In genomic region chr12:110046451-110047187, GRCh38 we compare ENCODE assay signal across 10 cellular contexts. TPM values are rescaled to one million over a fixed set of nuclear protein-coding genes. Genes with fewer than 3 reads are reported as not detected.
DNase-seq lines count a peak whose midpoint lies in the region; ATAC-seq, FAIRE-seq and TF ChIP-seq lines count a peak whose summit lies in the region.
"Had no signal": no experiment of that assay in that cellular context is flagged by ENCODE, and none has a peak within 500 bp of the region (broad histone marks: within the 10 kb centered on the region; RNA-seq: fewer than 3 reads in every experiment).

No MANE protein-coding gene starts in this region.

- H3K36me3 ChIP-seq in CD8-positive, alpha-beta memory T cell (ENCODE audit: insufficient read depth, low read length): no peaks in the 10 kb centered on the region
- H3K36me3 ChIP-seq in Loucy (ENCODE audit: insufficient read depth, low read length): no peaks in the 10 kb centered on the region
- H3K36me3 ChIP-seq in GM12878 (ENCODE audit: control insufficient read depth in 2 of 2, insufficient read depth in 2 of 2, low read length in 1 of 2): peaks cover 0 to 10% of the 10 kb centered on the region in 2 experiments; a peak in 2 of 4 replicates
- peaks cover 4 to 10% (median 6%) of the 10 kb centered on the region in 3 experiments for H3K36me3 ChIP-seq in naive thymus-derived CD4-positive, alpha-beta T cell (ENCODE audit: control insufficient read depth in 2 of 3, insufficient read depth in 3 of 3, low read length in 3 of 3)

- in situ Hi-C loops in GM12878 (cut with MboI): no loop called here

- POLR2A ChIA-PET in CD8-positive, alpha-beta memory T cell (lab: Charles Lee): interaction anchor here (0.6 kb wide), 1 partner anchor 46 kb away, joined by 3 read pairs; no protein-coding TSS in a partner anchor
- POLR2A ChIA-PET in GM12878 (lab: Charles Lee): interaction anchor here (1.0 to 1.5 kb wide), 3 partner anchors 33 to 43 kb away, joined by 3 to 4 read pairs (median 3); no protein-coding TSS in a partner anchor
- POLR2A ChIA-PET in naive thymus-derived CD4-positive, alpha-beta T cell (lab: Charles Lee): interaction anchor here (1.0 kb wide), 1 partner anchor 47 kb away, joined by 3 read pairs; the partner anchor contains the start of gene ANKRD13A

- peaks cover 24% of the 10 kb centered on the region for H3K4me1 ChIP-seq in CD8-positive, alpha-beta memory T cell (ENCODE audit: insufficient read depth, low read length)
- H3K4me1 ChIP-seq in Loucy (ENCODE audit: insufficient read depth, low read length, poor library complexity, severe bottlenecking) (peaks cover 35% of the 10 kb centered on the region), GM12878 (ENCODE audit: control insufficient read depth, insufficient read depth, low read length) (peaks cover 29% of the 10 kb centered on the region)
- peaks cover 19 to 25% of the 10 kb centered on the region in 2 donors for H3K4me1 ChIP-seq in naive thymus-derived CD4-positive, alpha-beta T cell (ENCODE audit: control insufficient read depth in 2 of 2, insufficient read depth in 2 of 2, low read length in 2 of 2)

- H3K9me3 ChIP-seq in CD8-positive, alpha-beta memory T cell (ENCODE audit: low read length): no peaks in the 10 kb centered on the region
- no peaks in the 10 kb centered on the region for H3K9me3 ChIP-seq in Loucy (ENCODE audit: insufficient read depth, low read depth, low read length)
- no peaks in the 10 kb centered on the region for H3K9me3 ChIP-seq in GM12878 (replicated peaks; ENCODE audit: control insufficient read depth, insufficient read depth, low read length)
- H3K9me3 ChIP-seq in naive thymus-derived CD4-positive, alpha-beta T cell (ENCODE audit: control insufficient read depth in 2 of 3, low read length in 3 of 3): no peaks in the 10 kb centered on the region

- no peaks in the 10 kb centered on the region for H3F3A ChIP-seq in Loucy (ENCODE audit: low read depth)

- CTCF ChIA-PET in CD8-positive, alpha-beta memory T cell (lab: Charles Lee): interaction anchor here (1.0 kb wide), 1 partner anchor 52 kb away, joined by 3 read pairs; no protein-coding TSS in a partner anchor
- CTCF ChIA-PET in GM12878 (lab: Yijun Ruan, JAX): interaction anchor here (0.9 to 1.1 kb wide), 3 partner anchors 47 to 385 kb away, joined by 3 to 4 read pairs (median 3); no protein-coding TSS in a partner anchor
- CTCF ChIA-PET in naive thymus-derived CD4-positive, alpha-beta T cell (lab: Charles Lee): no interaction called here

- H3K27ac ChIP-seq in CD8-positive, alpha-beta memory T cell (ENCODE audit: low read depth, low read length): no peak overlapping the region
- 0 out of 2 replicates have a peak overlapping the region, but pooled peaks have one; percentile 15 for H3K27ac ChIP-seq in GM12878 (ENCODE audit: control insufficient read depth, insufficient read depth)
- peak overlapping the region; percentile 35 for H3K27ac ChIP-seq in naive thymus-derived CD4-positive, alpha-beta T cell (ENCODE audit: low read depth, low read length)

- H2AFZ ChIP-seq in Loucy (ENCODE audit: low read length): no peak overlapping the region
- H2AFZ ChIP-seq in GM12878 (ENCODE audit: control insufficient read depth, low read depth, low read length): no peak overlapping the region

- H3K36me3 Mint-ChIP-seq in CD8-positive, alpha-beta memory T cell: peaks cover 4 to 24% (median 7%) of the 10 kb centered on the region in 3 donors
- peaks cover 0 to 13% (median 8%) of the 10 kb centered on the region in 5 donors for H3K36me3 Mint-ChIP-seq in naive thymus-derived CD4-positive, alpha-beta T cell

- no peaks in the 10 kb centered on the region for H4K20me1 ChIP-seq in Loucy (ENCODE audit: insufficient read depth, low read length, poor library complexity, severe bottlenecking)
- no peaks in the 10 kb centered on the region for H4K20me1 ChIP-seq in GM12878 (ENCODE audit: control insufficient read depth, insufficient read depth)

- no peak for DNase-seq in CD8-positive, alpha-beta memory T cell
- DNase-seq in GM12878 (ENCODE audit: low read depth, low spot score) (no peak), NCI-H187 treated with DMSO at 0.1 percent for 48 hours (lab: John Stamatoyannopoulos, UW) (no peak), NCI-H1436 treated with DMSO at 0.1 percent for 48 hours (lab: John Stamatoyannopoulos, UW) (no peak), RKO (ENCODE audit: low spot score) (no peak)
- DNase-seq in naive thymus-derived CD4-positive, alpha-beta T cell: no peak
- DNase-seq: NCI-H69 had no signal

- H3K79me2 ChIP-seq in Loucy (ENCODE audit: insufficient read depth, low read length): peaks cover 29% of the 10 kb centered on the region
- H3K79me2 ChIP-seq in GM12878 (ENCODE audit: control insufficient read depth, insufficient read depth, low read length): peaks cover 26% of the 10 kb centered on the region

- intact Hi-C loops in GM12878 (cut with micrococcal nuclease; ENCODE audit: unreplicated experiment): no loop called here
- intact Hi-C loops in naive thymus-derived CD4-positive, alpha-beta T cell (cut with micrococcal nuclease): no loop called here

- BruUV-seq in GM12878 (replicated peaks; lab: Mats Ljungman, UMichigan): no TSS peak

- H3K27ac Mint-ChIP-seq in CD8-positive, alpha-beta memory T cell: peak overlapping the region in 7 of 8 donors; percentile 29 to 99 (median 57)
- peak overlapping the region in 3 of 9 donors; percentile 19 to 90 (median 87) for H3K27ac Mint-ChIP-seq in naive thymus-derived CD4-positive, alpha-beta T cell

- RAD21 ChIA-PET in GM12878 (lab: Charles Lee; ENCODE audit: unreplicated experiment): interaction anchor here (1.3 kb wide), 1 partner anchor 22 kb away, joined by 3 read pairs; no protein-coding TSS in a partner anchor

- no peaks in the 10 kb centered on the region for H3K27me3 ChIP-seq in CD8-positive, alpha-beta memory T cell (ENCODE audit: insufficient read depth, low read length, poor library complexity, severe bottlenecking)
- H3K27me3 ChIP-seq in Loucy (ENCODE audit: insufficient read depth, low read length, poor library complexity, severe bottlenecking) (no peaks in the 10 kb centered on the region), GM12878 (replicated peaks in 1 of 2; ENCODE audit: control insufficient read depth in 2 of 2, insufficient read depth in 2 of 2, low read length in 1 of 2) (no peaks in the 10 kb centered on the region)
- H3K27me3 ChIP-seq in naive thymus-derived CD4-positive, alpha-beta T cell (ENCODE audit: control insufficient read depth in 2 of 2, insufficient read depth in 2 of 2, low read length in 2 of 2): no peaks in the 10 kb centered on the region

- H3K9me3 Mint-ChIP-seq in CD8-positive, alpha-beta memory T cell: no peaks in the 10 kb centered on the region
- no peaks in the 10 kb centered on the region for H3K9me3 Mint-ChIP-seq in naive thymus-derived CD4-positive, alpha-beta T cell

- 95% methylated on average over 8 of the region's 8 CpGs for WGBS in GM12878 (ENCODE audit: insufficient coverage, insufficient replicate concordance, low lambda C conversion rate, missing lambda C conversion rate)

- no peak for TF ChIP-seq EP300 in GM12878 (IDR thresholded peaks at IDR 0.05; ENCODE audit: borderline replicate concordance in 1 of 2, control insufficient read depth in 1 of 2, low read depth in 2 of 2, low read length in 2 of 2)

- peaks cover 36 to 55% (median 52%) of the 10 kb centered on the region in 3 donors for H3K4me1 Mint-ChIP-seq in CD8-positive, alpha-beta memory T cell
- H3K4me1 Mint-ChIP-seq in naive thymus-derived CD4-positive, alpha-beta T cell: peaks cover 24 to 58% (median 46%) of the 10 kb centered on the region in 7 donors

- peak overlapping the region; percentile 61 for H3K4me3 ChIP-seq in CD8-positive, alpha-beta memory T cell (ENCODE audit: low read length)
- H3K4me3 ChIP-seq in Loucy (ENCODE audit: low read length, poor library complexity, severe bottlenecking) (peak overlapping the region; percentile 82), GM12878 (peak overlapping the region; percentile 87; the same call in 1 of the 2 replicates)
- H3K4me3 ChIP-seq in naive thymus-derived CD4-positive, alpha-beta T cell (ENCODE audit: low read length): no peak overlapping the region

- no peak for TF ChIP-seq POLR2A in GM12878 (IDR thresholded peaks at IDR 0.05; ENCODE audit: low read depth, low read length)

- H3K4me2 ChIP-seq in Loucy (ENCODE audit: low read depth, low read length, poor library complexity, severe bottlenecking) (peak overlapping the region; percentile 73), GM12878 (ENCODE audit: control insufficient read depth, insufficient read depth) (peak overlapping the region; percentile 64)

- H3K9me2 ChIP-seq in Loucy (replicated peaks; ENCODE audit: low read depth, low read length): no peaks in the 10 kb centered on the region

- ATAC-seq in GM12878: no peak
- ATAC-seq in naive thymus-derived CD4-positive, alpha-beta T cell: no peak
- ATAC-seq in GM21825 (IDR thresholded peaks at IDR 0.05; ENCODE audit: unreplicated experiment): no peak

- H3K9ac ChIP-seq in Loucy (ENCODE audit: low read depth, low read length, poor library complexity, severe bottlenecking) (no peak overlapping the region), GM12878 (ENCODE audit: control insufficient read depth, insufficient read depth, low read length) (no peak overlapping the region)

- SMC1A ChIA-PET in GM12878 (lab: Charles Lee; ENCODE audit: uncharacterized antibody, unreplicated experiment): interaction anchor here (0.7 to 1.3 kb wide), 2 partner anchors 43 to 48 kb away, joined by 3 read pairs; partner anchors contain the start of gene ANKRD13A

- TF ChIP-seq RAD21 in GM12878 (IDR thresholded peaks at IDR 0.05; ENCODE audit: insufficient read depth, low read depth, low read length): no peak

- no peaks in the 10 kb centered on the region for H3K27me3 Mint-ChIP-seq in CD8-positive, alpha-beta memory T cell
- no peaks in the 10 kb centered on the region for H3K27me3 Mint-ChIP-seq in naive thymus-derived CD4-positive, alpha-beta T cell

- peak overlapping the region; percentile 87 to 97 (median 91) for H3K4me3 Mint-ChIP-seq in CD8-positive, alpha-beta memory T cell
- peak overlapping the region; percentile 84 to 97 (median 93) for H3K4me3 Mint-ChIP-seq in naive thymus-derived CD4-positive, alpha-beta T cell

- no peak for TF ChIP-seq CTCF in Loucy (conservative IDR thresholded peaks at IDR 0.05; ENCODE audit: low read length)
- no peak for TF ChIP-seq CTCF in GM12878 (IDR thresholded peaks at IDR 0.05 in 2 of 3, conservative IDR thresholded peaks at IDR 0.05 in 1 of 3; ENCODE audit: control insufficient read depth in 2 of 3, extremely low read depth in 1 of 3, insufficient read depth in 1 of 3, low read depth in 3 of 3, low read length in 3 of 3)

- FAIRE-seq in GM12878 (lab: Jason Lieb, UNC): no peak
- FAIRE-seq: bronchial epithelial cell had no signal

RNA-seq across cellular contexts. Expression of gene C12orf76, which starts 1.7 kb away (rescaled TPM):
- total RNA-seq in CD8-positive, alpha-beta memory T cell: 10 to 100 TPM; 11.7 to 12.7 TPM
- polyA plus RNA-seq in CD8-positive, alpha-beta memory T cell: 17.3 TPM
- total RNA-seq in GM12878 (2013; cell fraction: nucleolus; rRNA removed): 26.2 TPM in 2 replicates
- total RNA-seq in GM12878 (2014; rRNA removed) (10.1 and 12.2 TPM in 2 replicates), GM12878 (2014; rRNA removed; fragmentation: Illumina TruSeq; extraction: Trizol) (7.9 and 9.1 TPM in 2 replicates), GM12878 (2021) (9.3 and 11.1 TPM in 2 replicates)
- 10.2 TPM for polyA plus RNA-seq in GM12878 (2011; ENCODE audit: low read depth)
- polyA plus RNA-seq in GM12878 (2011; rRNA removed) (20.4 and 27.4 TPM in 2 replicates), GM12878 (2014; fragmentation: Illumina TruSeq; extraction: Trizol) (8.8 and 14.0 TPM in 2 replicates), GM12878 (2014; fragmentation: Nextera tagmentation; extraction: Ambion mirVana) (1 to 10 TPM; 3.6 to 4.6 TPM), GM12878 (2014; rRNA removed) (12.1 and 13.7 TPM in 2 replicates), GM12878 (2016; fragmentation: Nextera tagmentation; extraction: Ambion mirVana) (10 to 100 TPM; 13.7 to 13.8 TPM)
- 17.2 and 18.4 TPM in 2 replicates for polyA plus RNA-seq in GM12878 (2011; cell fraction: cytosol; rRNA removed)
- 12.1 and 15.3 TPM in 2 replicates for polyA plus RNA-seq in GM12878 (2011; cell fraction: nucleus; rRNA removed)
- polyA plus RNA-seq in GM12878 (2012): 15.5 and 19.8 TPM in 2 replicates
- 12.4 and 15.9 TPM in 2 replicates for polyA minus RNA-seq in GM12878 (2011; rRNA and poly(A)+ RNA removed)
- 4.4 and 6.1 TPM in 2 replicates for polyA minus RNA-seq in GM12878 (2011; cell fraction: cytosol; rRNA and poly(A)+ RNA removed)
- 3.9 and 6.8 TPM in 2 replicates for polyA minus RNA-seq in GM12878 (2011; cell fraction: nucleus; rRNA and poly(A)+ RNA removed)
- 10 to 100 TPM; 14.6 to 28.7 (median 27.8) TPM for total RNA-seq in naive thymus-derived CD4-positive, alpha-beta T cell
- polyA plus RNA-seq in naive thymus-derived CD4-positive, alpha-beta T cell: 10 to 100 TPM; 14.3 to 21.0 TPM

RNA-seq across cellular contexts. Expression of gene ANKRD13A, which starts 47.4 kb away (rescaled TPM):
- total RNA-seq in CD8-positive, alpha-beta memory T cell: 10 to 100 TPM; 38.1 to 41.1 TPM
- 47.1 TPM for polyA plus RNA-seq in CD8-positive, alpha-beta memory T cell
- 186 and 192 TPM in 2 replicates for total RNA-seq in GM12878 (2013; cell fraction: nucleolus; rRNA removed)
- total RNA-seq in GM12878 (2014; rRNA removed) (90.1 and 93.4 TPM in 2 replicates), GM12878 (2014; rRNA removed; fragmentation: Illumina TruSeq; extraction: Trizol) (76.9 and 85.2 TPM in 2 replicates), GM12878 (2021) (78.8 and 81.4 TPM in 2 replicates)
- 44.8 TPM for polyA plus RNA-seq in GM12878 (2011; ENCODE audit: low read depth)
- polyA plus RNA-seq in GM12878 (2011; rRNA removed) (82.8 and 110 TPM in 2 replicates), GM12878 (2014; fragmentation: Illumina TruSeq; extraction: Trizol) (76.2 and 106 TPM in 2 replicates), GM12878 (2014; fragmentation: Nextera tagmentation; extraction: Ambion mirVana) (10 to 100 TPM; 10.2 to 18.2 TPM), GM12878 (2014; rRNA removed) (75.2 and 89.1 TPM in 2 replicates), GM12878 (2016; fragmentation: Nextera tagmentation; extraction: Ambion mirVana) (10 to 100 TPM; 38.5 to 40.3 TPM)
- polyA plus RNA-seq in GM12878 (2011; cell fraction: cytosol; rRNA removed): 76.6 and 102 TPM in 2 replicates
- polyA plus RNA-seq in GM12878 (2011; cell fraction: nucleus; rRNA removed): 147 and 169 TPM in 2 replicates
- polyA plus RNA-seq in GM12878 (2012): 53.4 and 59.4 TPM in 2 replicates
- 65.0 and 97.9 TPM in 2 replicates for polyA minus RNA-seq in GM12878 (2011; rRNA and poly(A)+ RNA removed)
- polyA minus RNA-seq in GM12878 (2011; cell fraction: cytosol; rRNA and poly(A)+ RNA removed): 22.2 and 25.9 TPM in 2 replicates
- polyA minus RNA-seq in GM12878 (2011; cell fraction: nucleus; rRNA and poly(A)+ RNA removed): 35.7 and 47.7 TPM in 2 replicates
- total RNA-seq in naive thymus-derived CD4-positive, alpha-beta T cell: 10 to 100 TPM; 53.3 to 82.8 (median 67.0) TPM
- polyA plus RNA-seq in naive thymus-derived CD4-positive, alpha-beta T cell: 10 to 100 TPM; 33.4 to 57.0 TPM

RNA-seq across cellular contexts. Expression of gene GIT2, which starts 50.5 kb away (rescaled TPM):
- total RNA-seq in CD8-positive, alpha-beta memory T cell: 10 to 100 TPM; 52.0 to 54.4 TPM
- polyA plus RNA-seq in CD8-positive, alpha-beta memory T cell: 93.0 TPM
- total RNA-seq in GM12878 (2013; cell fraction: nucleolus; rRNA removed): 220 and 223 TPM in 2 replicates
- 34.0 and 34.3 TPM in 2 replicates for total RNA-seq in GM12878 (2014; rRNA removed)
- total RNA-seq in GM12878 (2014; rRNA removed; fragmentation: Illumina TruSeq; extraction: Trizol): 43.7 and 44.3 TPM in 2 replicates
- total RNA-seq in GM12878 (2021): 44.1 and 45.5 TPM in 2 replicates
- 24.2 TPM for polyA plus RNA-seq in GM12878 (2011; ENCODE audit: low read depth)
- polyA plus RNA-seq in GM12878 (2011; rRNA removed): 44.1 and 47.7 TPM in 2 replicates
- polyA plus RNA-seq in GM12878 (2011; cell fraction: cytosol; rRNA removed): 34.4 and 36.4 TPM in 2 replicates
- 77.9 TPM in 2 replicates for polyA plus RNA-seq in GM12878 (2011; cell fraction: nucleus; rRNA removed)
- polyA plus RNA-seq in GM12878 (2012): 28.0 and 33.4 TPM in 2 replicates
- polyA plus RNA-seq in GM12878 (2014; fragmentation: Illumina TruSeq; extraction: Trizol): 47.3 and 55.8 TPM in 2 replicates
- 1 to 10 TPM; 9.1 to 9.4 TPM for polyA plus RNA-seq in GM12878 (2014; fragmentation: Nextera tagmentation; extraction: Ambion mirVana)
- 42.0 and 43.3 TPM in 2 replicates for polyA plus RNA-seq in GM12878 (2014; rRNA removed)
- polyA plus RNA-seq in GM12878 (2016; fragmentation: Nextera tagmentation; extraction: Ambion mirVana): 10 to 100 TPM; 49.9 TPM
- 71.2 and 81.6 TPM in 2 replicates for polyA minus RNA-seq in GM12878 (2011; rRNA and poly(A)+ RNA removed)
- 11.9 and 25.9 TPM in 2 replicates for polyA minus RNA-seq in GM12878 (2011; cell fraction: cytosol; rRNA and poly(A)+ RNA removed)
- polyA minus RNA-seq in GM12878 (2011; cell fraction: nucleus; rRNA and poly(A)+ RNA removed): 57.8 and 95.2 TPM in 2 replicates
- 100 to 1,000 TPM in 3 of 5 experiments, 10 to 100 TPM in 2; 70.3 to 128 (median 109) TPM for total RNA-seq in naive thymus-derived CD4-positive, alpha-beta T cell
- 10 to 100 TPM; 63.2 to 87.1 TPM for polyA plus RNA-seq in naive thymus-derived CD4-positive, alpha-beta T cell
